Comparison of ENCODE assay signal across 8 cellular contexts in genomic region chr11:95789506-95790122, GRCh38. TPM values are rescaled to one million over a fixed set of nuclear protein-coding genes. Genes with fewer than 3 reads are reported as not detected.
DNase-seq lines count a peak whose midpoint lies in the region; ATAC-seq and TF ChIP-seq lines count a peak whose summit lies in the region.

Gene FAM76B (minus strand): TSS chr11:95789782. CDS start chr11:95789478, 304 bp downstream.

- H3K4me1 Mint-ChIP-seq in activated naive CD8-positive, alpha-beta T cell treated with anti-CD3 and anti-CD28 coated beads, Interleukin-2, amount 10 ng/mL, durations not matched to agents 7 days and 5 days: peaks cover 46% of the 10 kb centered on the region
- H3K4me1 Mint-ChIP-seq in osteocyte (ENCODE audit: unreplicated experiment): peaks cover 27% of the 10 kb centered on the region

- no peaks in the 10 kb centered on the region for H3K27me3 ChIP-seq in SU-DHL-6 (ENCODE audit: low read length)
- H3K27me3 ChIP-seq in thymus (ENCODE audit: control insufficient read depth, insufficient read depth): no peaks in the 10 kb centered on the region

- H3K4me2 ChIP-seq in SU-DHL-6 (ENCODE audit: low read depth, low read length, poor library complexity, severe bottlenecking): peak within 1 kb of the TSS; percentile 78

- POLR2A ChIA-PET in activated naive CD8-positive, alpha-beta T cell treated with anti-CD3 and anti-CD28 coated beads, Interleukin-2, amount 10 ng/mL, durations not matched to agents 7 days and 5 days (lab: Charles Lee): interaction anchor here (0.7 to 5.0 kb wide), 32 partner anchors 9 to 1661 kb away, joined by 3 to 55 read pairs (median 4); partner anchors contain the start of genes CCDC82, CWC15, ENDOD1 and JRKL

- H2AFZ ChIP-seq in SU-DHL-6 (ENCODE audit: low read depth, low read length, severe bottlenecking): peak within 1 kb of the TSS; percentile 76

- intact Hi-C loops in head of caudate nucleus (cut with DNase I): loop anchor here (5.0 kb wide), 1 partner anchor 722 kb away; the partner anchor contains the start of gene SRSF8

- peak within 1 kb of the TSS; percentile 100 for H3K27ac Mint-ChIP-seq in activated naive CD8-positive, alpha-beta T cell treated with anti-CD3 and anti-CD28 coated beads, Interleukin-2, amount 10 ng/mL, durations not matched to agents 7 days and 5 days
- peak within 1 kb of the TSS; percentile 100 for H3K27ac Mint-ChIP-seq in osteocyte (ENCODE audit: unreplicated experiment)

- peaks cover 6% of the 10 kb centered on the region; the same call in 1 of the 2 replicates for H4K20me1 ChIP-seq in SU-DHL-6 (ENCODE audit: low read depth, low read length)

- TF ChIP-seq CTCF in SU-DHL-6 (IDR thresholded peaks at IDR 0.05; ENCODE audit: insufficient read depth, low read length, poor library complexity, severe bottlenecking) (no peak), osteocyte (IDR thresholded peaks at IDR 0.05) (no peak)

- peak; percentile 70 for ATAC-seq in HG02678 (IDR thresholded peaks at IDR 0.05; ENCODE audit: unreplicated experiment)
- peak; percentile 74 for ATAC-seq in activated naive CD8-positive, alpha-beta T cell treated with anti-CD3 and anti-CD28 coated beads, Interleukin-2, amount 10 ng/mL, durations not matched to agents 7 days and 5 days (ENCODE audit: low read depth)

- 0% methylated on average over 62 of the region's 62 CpGs for WGBS in thymus

- no peaks in the 10 kb centered on the region for H3K9me3 Mint-ChIP-seq in activated naive CD8-positive, alpha-beta T cell treated with anti-CD3 and anti-CD28 coated beads, Interleukin-2, amount 10 ng/mL, durations not matched to agents 7 days and 5 days
- no peaks in the 10 kb centered on the region for H3K9me3 Mint-ChIP-seq in osteocyte (ENCODE audit: unreplicated experiment)

- DNase-seq in NCI-H128 (lab: John Stamatoyannopoulos, UW; ENCODE audit: unreplicated experiment) (peak; percentile 98), head of caudate nucleus (peak; percentile 96 to 99 (median 98)), osteocyte (ENCODE audit: extremely low spot score, unreplicated experiment) (peak; percentile 99)
- DNase-seq in activated naive CD8-positive, alpha-beta T cell treated with anti-CD3 and anti-CD28 coated beads, Interleukin-2, amount 10 ng/mL, durations not matched to agents 7 days and 5 days: peak; percentile 94

- H3K4me3 ChIP-seq in SU-DHL-6 (ENCODE audit: insufficient read depth, low read length, poor library complexity, severe bottlenecking): peak within 1 kb of the TSS; percentile 100
- H3K4me3 ChIP-seq in thymus (ENCODE audit: low read length): peak within 1 kb of the TSS; percentile 91

- peak; percentile 84 for TF ChIP-seq POLR2A in GM10847 (IDR thresholded peaks at IDR 0.05; ENCODE audit: extremely low read depth, insufficient read length)

- H3K9me2 ChIP-seq in SU-DHL-6 (replicated peaks; ENCODE audit: insufficient read depth, low read length): no peaks in the 10 kb centered on the region

- H3K27ac ChIP-seq in SU-DHL-6 (ENCODE audit: low read depth, low read length): peak within 1 kb of the TSS; percentile 96
- peak within 1 kb of the TSS; percentile 99 for H3K27ac ChIP-seq in thymus (ENCODE audit: low read depth)

- H3K36me3 ChIP-seq in SU-DHL-6 (ENCODE audit: low read length) (peaks cover 22% of the 10 kb centered on the region; the same call in 1 of the 2 replicates), thymus (ENCODE audit: control insufficient read depth, insufficient read depth) (peaks cover 5% of the 10 kb centered on the region)

- no peaks in the 10 kb centered on the region for H3K27me3 Mint-ChIP-seq in activated naive CD8-positive, alpha-beta T cell treated with anti-CD3 and anti-CD28 coated beads, Interleukin-2, amount 10 ng/mL, durations not matched to agents 7 days and 5 days
- no peaks in the 10 kb centered on the region for H3K27me3 Mint-ChIP-seq in osteocyte (ENCODE audit: unreplicated experiment)

- H3K36me3 Mint-ChIP-seq in activated naive CD8-positive, alpha-beta T cell treated with anti-CD3 and anti-CD28 coated beads, Interleukin-2, amount 10 ng/mL, durations not matched to agents 7 days and 5 days: peaks cover 23% of the 10 kb centered on the region
- H3K36me3 Mint-ChIP-seq in osteocyte (ENCODE audit: unreplicated experiment): peaks cover 12% of the 10 kb centered on the region

- H3K9me3 ChIP-seq in SU-DHL-6 (ENCODE audit: insufficient read depth, low read length): no peaks in the 10 kb centered on the region
- H3K9me3 ChIP-seq in thymus (ENCODE audit: control insufficient read depth): no peaks in the 10 kb centered on the region

- H3K79me2 ChIP-seq in SU-DHL-6 (ENCODE audit: insufficient read depth, low read length): peaks cover 62% of the 10 kb centered on the region

- H3K4me3 Mint-ChIP-seq in activated naive CD8-positive, alpha-beta T cell treated with anti-CD3 and anti-CD28 coated beads, Interleukin-2, amount 10 ng/mL, durations not matched to agents 7 days and 5 days: peak within 1 kb of the TSS; percentile 95
- H3K4me3 Mint-ChIP-seq in osteocyte (ENCODE audit: unreplicated experiment): peak within 1 kb of the TSS; percentile 100

- peaks cover 10% of the 10 kb centered on the region for H3K4me1 ChIP-seq in thymus (ENCODE audit: control insufficient read depth, insufficient read depth, low read length)

- peaks cover 9% of the 10 kb centered on the region; the same call in 1 of the 2 replicates for H3F3A ChIP-seq in SU-DHL-6 (ENCODE audit: insufficient read depth)

- H3K9ac ChIP-seq in SU-DHL-6 (ENCODE audit: low read length): peak within 1 kb of the TSS; percentile 100

RNA-seq across cellular contexts. Expression of gene FAM76B, which starts in this region (rescaled TPM):
- 10 to 100 TPM; 57.3 to 59.9 TPM for total RNA-seq in activated naive CD8-positive, alpha-beta T cell treated with anti-CD3 and anti-CD28 coated beads, Interleukin-2, amount 10 ng/mL, durations not matched to agents 7 days and 5 days
- total RNA-seq in osteocyte: 26.7 and 27.2 TPM in 2 replicates
- 27.5 TPM for polyA plus RNA-seq in thymus

Comparison
In these comparisons a context has a peak if more than half of its experiments do, and no peak if none do; other contexts are left out.
1. Peak in every context shown above with its lines: DNase-seq, ATAC-seq, H3K4me3 ChIP-seq and H3K27ac ChIP-seq.